Comparison of ENCODE assay signal across 1 cellular context in the genomic region with DNA sequence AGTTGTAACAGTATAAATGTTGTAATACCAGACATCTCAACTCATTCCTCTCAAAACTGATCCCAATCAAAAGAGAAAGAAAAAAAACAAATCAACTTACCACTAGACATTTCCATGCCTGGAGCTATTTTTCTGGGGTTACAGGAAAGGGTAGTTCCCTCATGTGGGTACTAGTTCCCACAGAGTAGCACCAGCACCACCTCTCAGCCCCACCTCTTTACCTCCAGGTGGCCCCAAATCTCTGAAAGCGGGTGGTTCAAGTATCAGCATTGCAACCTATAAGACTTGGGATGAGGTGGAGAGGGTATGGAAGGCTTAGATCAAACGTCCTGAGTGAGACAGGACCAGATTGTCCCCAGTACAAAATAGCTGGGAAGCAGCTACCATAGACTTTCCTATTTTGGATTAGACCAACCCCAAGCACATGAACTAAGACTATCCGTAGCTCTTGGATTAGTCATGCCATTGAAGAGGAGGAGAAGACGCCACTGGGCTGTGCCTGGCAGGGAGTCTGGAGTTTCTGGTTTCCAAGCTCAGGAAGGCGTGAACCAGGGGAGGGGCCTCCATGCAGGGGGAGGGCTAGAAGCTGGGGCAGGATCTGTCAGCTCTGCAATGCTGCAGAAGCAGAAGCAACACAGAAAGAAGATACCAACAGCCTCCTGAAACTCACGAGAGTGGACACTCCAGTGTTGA.
TF ChIP-seq lines count a peak whose summit lies in the region.

A gene with protein sequence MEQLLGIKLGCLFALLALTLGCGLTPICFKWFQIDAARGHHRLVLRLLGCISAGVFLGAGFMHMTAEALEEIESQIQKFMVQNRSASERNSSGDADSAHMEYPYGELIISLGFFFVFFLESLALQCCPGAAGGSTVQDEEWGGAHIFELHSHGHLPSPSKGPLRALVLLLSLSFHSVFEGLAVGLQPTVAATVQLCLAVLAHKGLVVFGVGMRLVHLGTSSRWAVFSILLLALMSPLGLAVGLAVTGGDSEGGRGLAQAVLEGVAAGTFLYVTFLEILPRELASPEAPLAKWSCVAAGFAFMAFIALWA (plus strand): TSS at position 620 of the 693 bp plus-strand sequence. CDS start 154 bp downstream, outside the sequence.

TF ChIP-seq in HEK293, 187 proteins besides CTCF, POLR2A, EP300 and RAD21 (continued from another document):
- TF ChIP-seq, protein P1, sequence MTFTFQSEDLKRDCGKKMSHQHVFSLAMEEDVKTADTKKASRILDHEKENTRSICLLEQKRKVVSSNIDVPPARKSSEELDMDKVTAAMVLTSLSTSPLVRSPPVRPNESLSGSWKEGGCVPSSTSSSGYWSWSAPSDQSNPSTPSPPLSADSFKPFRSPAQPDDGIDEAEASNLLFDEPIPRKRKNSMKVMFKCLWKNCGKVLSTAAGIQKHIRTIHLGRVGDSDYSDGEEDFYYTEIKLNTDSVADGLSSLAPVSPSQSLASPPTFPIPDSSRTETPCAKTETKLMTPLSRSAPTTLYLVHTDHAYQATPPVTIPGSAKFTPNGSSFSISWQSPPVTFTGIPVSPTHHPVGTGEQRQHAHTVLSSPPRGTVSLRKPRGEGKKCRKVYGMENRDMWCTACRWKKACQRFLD (tag by site-specific recombination; IDR thresholded peaks at IDR 0.05) = no peak
- TF ChIP-seq, protein P2, sequence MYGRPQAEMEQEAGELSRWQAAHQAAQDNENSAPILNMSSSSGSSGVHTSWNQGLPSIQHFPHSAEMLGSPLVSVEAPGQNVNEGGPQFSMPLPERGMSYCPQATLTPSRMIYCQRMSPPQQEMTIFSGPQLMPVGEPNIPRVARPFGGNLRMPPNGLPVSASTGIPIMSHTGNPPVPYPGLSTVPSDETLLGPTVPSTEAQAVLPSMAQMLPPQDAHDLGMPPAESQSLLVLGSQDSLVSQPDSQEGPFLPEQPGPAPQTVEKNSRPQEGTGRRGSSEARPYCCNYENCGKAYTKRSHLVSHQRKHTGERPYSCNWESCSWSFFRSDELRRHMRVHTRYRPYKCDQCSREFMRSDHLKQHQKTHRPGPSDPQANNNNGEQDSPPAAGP (tag by site-specific recombination; IDR thresholded peaks at IDR 0.05) = no peak
- peak; percentile 41; the same call in 1 of the 2 replicates for TF ChIP-seq WT1 (tag by site-specific recombination; IDR thresholded peaks at IDR 0.05)
- peak; percentile 37 for TF ChIP-seq OSR2 (tag by site-specific recombination; IDR thresholded peaks at IDR 0.05)
- TF ChIP-seq, protein P3, sequence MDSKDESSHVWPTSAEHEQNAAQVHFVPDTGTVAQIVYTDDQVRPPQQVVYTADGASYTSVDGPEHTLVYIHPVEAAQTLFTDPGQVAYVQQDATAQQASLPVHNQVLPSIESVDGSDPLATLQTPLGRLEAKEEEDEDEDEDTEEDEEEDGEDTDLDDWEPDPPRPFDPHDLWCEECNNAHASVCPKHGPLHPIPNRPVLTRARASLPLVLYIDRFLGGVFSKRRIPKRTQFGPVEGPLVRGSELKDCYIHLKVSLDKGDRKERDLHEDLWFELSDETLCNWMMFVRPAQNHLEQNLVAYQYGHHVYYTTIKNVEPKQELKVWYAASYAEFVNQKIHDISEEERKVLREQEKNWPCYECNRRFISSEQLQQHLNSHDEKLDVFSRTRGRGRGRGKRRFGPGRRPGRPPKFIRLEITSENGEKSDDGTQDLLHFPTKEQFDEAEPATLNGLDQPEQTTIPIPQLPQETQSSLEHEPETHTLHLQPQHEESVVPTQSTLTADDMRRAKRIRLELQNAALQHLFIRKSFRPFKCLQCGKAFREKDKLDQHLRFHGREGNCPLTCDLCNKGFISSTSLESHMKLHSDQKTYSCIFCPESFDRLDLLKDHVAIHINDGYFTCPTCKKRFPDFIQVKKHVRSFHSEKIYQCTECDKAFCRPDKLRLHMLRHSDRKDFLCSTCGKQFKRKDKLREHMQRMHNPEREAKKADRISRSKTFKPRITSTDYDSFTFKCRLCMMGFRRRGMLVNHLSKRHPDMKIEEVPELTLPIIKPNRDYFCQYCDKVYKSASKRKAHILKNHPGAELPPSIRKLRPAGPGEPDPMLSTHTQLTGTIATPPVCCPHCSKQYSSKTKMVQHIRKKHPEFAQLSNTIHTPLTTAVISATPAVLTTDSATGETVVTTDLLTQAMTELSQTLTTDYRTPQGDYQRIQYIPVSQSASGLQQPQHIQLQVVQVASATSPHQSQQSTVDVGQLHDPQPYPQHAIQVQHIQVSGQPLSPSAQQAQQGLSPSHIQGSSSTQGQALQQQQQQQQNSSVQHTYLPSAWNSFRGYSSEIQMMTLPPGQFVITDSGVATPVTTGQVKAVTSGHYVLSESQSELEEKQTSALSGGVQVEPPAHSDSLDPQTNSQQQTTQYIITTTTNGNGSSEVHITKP (tag by site-specific recombination; IDR thresholded peaks at IDR 0.05) = peak; percentile 93
- no peak for TF ChIP-seq ZNF37A (tag by site-specific recombination; IDR thresholded peaks at IDR 0.05)
- no peak for TF ChIP-seq ZNF266 (tag by site-specific recombination; IDR thresholded peaks at IDR 0.05; ENCODE audit: low read depth)
- no peak for TF ChIP-seq ZNF114 (tag by site-specific recombination; IDR thresholded peaks at IDR 0.05)
- TF ChIP-seq ZNF561 (tag by site-specific recombination; IDR thresholded peaks at IDR 0.05; ENCODE audit: borderline replicate concordance) = 0 out of 2 replicates have a peak, but pooled peaks have one; percentile 25
- peak; percentile 75 for TF ChIP-seq ZNF600 (tag by site-specific recombination; IDR thresholded peaks at IDR 0.05)
- TF ChIP-seq ZNF24 (tag by site-specific recombination; IDR thresholded peaks at IDR 0.05) = no peak
- 0 out of 2 replicates have a peak, but pooled peaks have one; percentile 34 for TF ChIP-seq ZEB2 (tag by site-specific recombination; IDR thresholded peaks at IDR 0.05)
- TF ChIP-seq ZNF155 (tag by site-specific recombination; IDR thresholded peaks at IDR 0.05) = no peak
- no peak for TF ChIP-seq ZNF335 (tag by site-specific recombination; conservative IDR thresholded peaks at IDR 0.05)
- TF ChIP-seq ZNF560 (tag by site-specific recombination; IDR thresholded peaks at IDR 0.05; ENCODE audit: borderline replicate concordance) = no peak
- no peak for TF ChIP-seq ZNF514 (tag by site-specific recombination; IDR thresholded peaks at IDR 0.05)
- peak; percentile 67 for TF ChIP-seq SP3 (tag by site-specific recombination; IDR thresholded peaks at IDR 0.05)
- TF ChIP-seq ZFP37 (tag by site-specific recombination; IDR thresholded peaks at IDR 0.05) = no peak
- TF ChIP-seq KLF9 (tag by site-specific recombination; IDR thresholded peaks at IDR 0.05; ENCODE audit: low read depth) = no peak
- TF ChIP-seq ZNF473 (tag by site-specific recombination; IDR thresholded peaks at IDR 0.05) = no peak
- TF ChIP-seq ZNF138 (tag by site-specific recombination; IDR thresholded peaks at IDR 0.05; ENCODE audit: borderline replicate concordance) = no peak
- TF ChIP-seq ZBTB17 (tag by site-specific recombination; IDR thresholded peaks at IDR 0.05) = peak; percentile 58; the same call in 1 of the 2 replicates
- TF ChIP-seq, protein P4, sequence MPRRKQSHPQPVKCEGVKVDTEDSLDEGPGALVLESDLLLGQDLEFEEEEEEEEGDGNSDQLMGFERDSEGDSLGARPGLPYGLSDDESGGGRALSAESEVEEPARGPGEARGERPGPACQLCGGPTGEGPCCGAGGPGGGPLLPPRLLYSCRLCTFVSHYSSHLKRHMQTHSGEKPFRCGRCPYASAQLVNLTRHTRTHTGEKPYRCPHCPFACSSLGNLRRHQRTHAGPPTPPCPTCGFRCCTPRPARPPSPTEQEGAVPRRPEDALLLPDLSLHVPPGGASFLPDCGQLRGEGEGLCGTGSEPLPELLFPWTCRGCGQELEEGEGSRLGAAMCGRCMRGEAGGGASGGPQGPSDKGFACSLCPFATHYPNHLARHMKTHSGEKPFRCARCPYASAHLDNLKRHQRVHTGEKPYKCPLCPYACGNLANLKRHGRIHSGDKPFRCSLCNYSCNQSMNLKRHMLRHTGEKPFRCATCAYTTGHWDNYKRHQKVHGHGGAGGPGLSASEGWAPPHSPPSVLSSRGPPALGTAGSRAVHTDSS (tag by site-specific recombination; IDR thresholded peaks at IDR 0.05) = peak; percentile 48
